Comparison of ENCODE assay signal across 22 cellular contexts in the genomic region with DNA sequence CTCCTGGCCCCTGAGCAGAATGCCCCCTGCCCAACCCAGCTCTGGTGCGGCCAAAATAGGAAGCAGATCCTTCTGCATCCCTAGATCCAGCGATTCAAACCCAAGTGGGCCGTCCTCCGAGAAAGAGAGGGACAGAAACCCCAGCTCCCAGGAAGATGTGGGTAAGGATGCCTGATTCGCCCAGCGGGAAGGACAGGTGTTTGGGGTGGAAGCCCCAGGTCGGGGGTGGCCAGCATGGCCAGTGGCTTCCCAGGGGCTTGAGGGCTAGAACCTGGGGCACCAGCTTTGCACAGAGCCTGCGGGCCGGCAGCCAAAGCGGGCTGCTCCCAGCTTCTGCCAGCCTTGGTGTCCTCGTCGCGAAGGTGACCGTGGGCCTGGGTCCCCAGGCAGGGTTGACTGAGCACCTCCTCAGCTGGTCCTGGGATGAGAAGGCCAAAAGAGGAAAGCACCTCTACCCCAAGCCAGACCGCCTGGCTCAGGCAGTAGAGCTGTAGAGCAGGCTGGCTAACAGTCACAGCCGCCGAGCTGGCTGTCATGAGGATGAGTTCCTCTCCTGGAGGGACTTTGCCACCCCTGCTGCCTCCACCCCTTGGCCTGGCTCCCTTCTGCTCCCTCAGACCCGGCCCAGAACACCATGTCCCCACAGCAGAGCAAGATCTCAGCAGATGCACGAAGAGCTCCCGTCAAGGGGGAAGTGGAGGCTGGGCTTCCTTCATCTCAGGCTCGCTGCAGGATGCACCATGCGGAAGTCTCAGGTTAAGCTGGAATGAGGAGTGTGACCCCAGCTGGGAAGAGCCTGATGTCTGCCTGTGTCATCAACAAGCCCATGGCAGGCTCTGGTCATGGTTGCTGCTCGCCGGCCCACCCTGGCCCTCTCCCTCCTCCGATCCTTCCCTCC. TPM values are rescaled to one million over a fixed set of nuclear protein-coding genes. Genes with fewer than 3 reads are reported as not detected.
DNase-seq lines count a peak whose midpoint lies in the region; ATAC-seq, FAIRE-seq and TF ChIP-seq lines count a peak whose summit lies in the region.
"Had no signal": no experiment of that assay in that cellular context is flagged by ENCODE, and none has a peak within 500 bp of the region (broad histone marks: within the 10 kb centered on the region; RNA-seq: fewer than 3 reads in every experiment).

No MANE protein-coding gene starts in this region.

- H3K4me1 ChIP-seq in right cardiac atrium (ENCODE audit: control insufficient read depth, insufficient read depth, low read length) (no peaks in the 10 kb centered on the region), kidney (ENCODE audit: control insufficient read depth in 1 of 2, insufficient read depth in 1 of 2, low read depth in 1 of 2, low read length in 2 of 2) (no peaks in the 10 kb centered on the region)
- H3K4me1 ChIP-seq: SJSA1 had no signal

- no peak for TF ChIP-seq CTCF in kidney (IDR thresholded peaks at IDR 0.05; ENCODE audit: borderline replicate concordance, extremely low read depth, insufficient read depth)

- H3K27ac ChIP-seq in right cardiac atrium (ENCODE audit: low read length) (no peak overlapping the region), kidney (ENCODE audit: low read depth in 2 of 2, low read length in 2 of 2) (no peak overlapping the region)
- H3K27ac ChIP-seq: BLaER1, GM23248, RWPE1, SJSA1 had no signal

- no peaks in the 10 kb centered on the region for H3K36me3 ChIP-seq in kidney (ENCODE audit: control insufficient read depth in 1 of 2, insufficient read depth in 2 of 2, low read length in 2 of 2)
- H3K36me3 ChIP-seq: BLaER1, SJSA1 had no signal

- no peaks in the 10 kb centered on the region for H3K27me3 ChIP-seq in right cardiac atrium (ENCODE audit: control insufficient read depth, insufficient read depth)
- H3K27me3 ChIP-seq: BLaER1, SJSA1 had no signal

- FAIRE-seq in kidney (lab: Jason Lieb, UNC) = no peak
- FAIRE-seq: G401.6 had no signal

- 78% methylated on average over 25 of the region's 25 CpGs for WGBS in right cardiac atrium

- intact Hi-C loops in cardiac septum (cut with DNase I) = no loop called here
- intact Hi-C loops in right cardiac atrium (cut with DNase I) = no loop called here
- intact Hi-C loops in kidney (cut with DNase I) = no loop called here

- no peak for ATAC-seq in right cardiac atrium
- ATAC-seq in HG03521 (IDR thresholded peaks at IDR 0.05; ENCODE audit: unreplicated experiment) = no peak
- ATAC-seq in GM18868 (IDR thresholded peaks at IDR 0.05; ENCODE audit: unreplicated experiment) = no peak
- no peak for ATAC-seq in HG02840 (IDR thresholded peaks at IDR 0.05; ENCODE audit: low FRiP score, unreplicated experiment)
- ATAC-seq: CD8-positive, alpha-beta T cell had no signal

- H3K9ac ChIP-seq in kidney (ENCODE audit: low read length in 2 of 2) = no peak overlapping the region
- H3K9ac ChIP-seq: BLaER1, GM23248 had no signal

- DNase-seq in cardiac septum (ENCODE audit: low spot score) = peak; percentile 70
- DNase-seq in right cardiac atrium = no peak
- peak; percentile 52 for DNase-seq in kidney
- peak; percentile 12 for DNase-seq in retina
- no peak for DNase-seq in nucleus accumbens (lab: John Stamatoyannopoulos, UW)
- DNase-seq: 8988T; CD8-positive, alpha-beta T cell; DND-41; GM23248; KG1; NCI-H1436 treated with DMSO at 0.1 percent for 48 hours; NCI-H2029 treated with DMSO at 0.1 percent for 48 hours; NCI-H2171 treated with DMSO at 0.1 percent for 48 hours; NCI-H446 treated with DMSO at 0.1 percent for 48 hours; NCI-H748 treated with DMSO at 0.1 percent for 48 hours had no signal

- H3K9me3 ChIP-seq in right cardiac atrium (ENCODE audit: control insufficient read depth, low read length) = no peaks in the 10 kb centered on the region
- peaks cover 0 to 3% of the 10 kb centered on the region in 2 donors for H3K9me3 ChIP-seq in kidney (ENCODE audit: control insufficient read depth in 1 of 2, low read length in 2 of 2)
- H3K9me3 ChIP-seq: SJSA1 had no signal

- no peak overlapping the region for H3K4me3 ChIP-seq in right cardiac atrium (ENCODE audit: low read length)
- H3K4me3 ChIP-seq in kidney (ENCODE audit: low read length in 2 of 2) = no peak overlapping the region
- H3K4me3 ChIP-seq: BLaER1, GM23248, SJSA1 had no signal

RNA-seq across cellular contexts. Expression of gene CPZ, which starts 59.9 kb away (rescaled TPM):
- total RNA-seq in cardiac septum (0.30 TPM), right cardiac atrium (1 to 10 TPM in 3 of 4 donors, under 1 TPM in 1; 0.34 to 1.3 (median 1.1) TPM), kidney (2.6 TPM)
- polyA plus RNA-seq in right cardiac atrium (1.5 TPM), kidney (ENCODE audit: insufficient read depth, low read depth, low replicate concordance) (1.2 TPM)
- total RNA-seq: CD8-positive, alpha-beta T cell had no signal

Comparison
In these comparisons a context has a peak if more than half of its experiments do, and no peak if none do; other contexts are left out.
1. DNase-seq: peak in cardiac septum (single experiment), kidney (single experiment) and retina (single experiment); none in right cardiac atrium (0 of 3) and nucleus accumbens (0 of 56).